In genomic region chr17:47279062-47279801, GRCh38 we compare ENCODE assay signal across 8 cellular contexts. TPM values are rescaled to one million over a fixed set of nuclear protein-coding genes. Genes with fewer than 3 reads are reported as not detected.
DNase-seq lines count a peak whose midpoint lies in the region; ATAC-seq, FAIRE-seq and TF ChIP-seq lines count a peak whose summit lies in the region.

No MANE protein-coding gene starts in this region.

- no peaks in the 10 kb centered on the region for H3K9me3 ChIP-seq in ectodermal cell (ENCODE audit: control insufficient read depth, low read length)
- no peaks in the 10 kb centered on the region for H3K9me3 ChIP-seq in muscle layer of colon (ENCODE audit: low read length)

- peaks cover 3% of the 10 kb centered on the region for H3K27me3 Mint-ChIP-seq in progenitor cell of endocrine pancreas

- no peaks in the 10 kb centered on the region for H3K36me3 Mint-ChIP-seq in progenitor cell of endocrine pancreas (ENCODE audit: insufficient read depth)

- H3K4me1 Mint-ChIP-seq in progenitor cell of endocrine pancreas (ENCODE audit: low read depth) = peaks cover 14% of the 10 kb centered on the region

- peak overlapping the region; percentile 19 for H3K4me3 ChIP-seq in NB4 (ENCODE audit: low read depth, low read length)
- H3K4me3 ChIP-seq in ectodermal cell (ENCODE audit: insufficient read depth, low read depth, low read length) = no peak overlapping the region
- no peak overlapping the region for H3K4me3 ChIP-seq in muscle layer of colon (ENCODE audit: low read depth in 1 of 2, low read length in 2 of 2)

- TF ChIP-seq POLR2A in H54 (IDR thresholded peaks at IDR 0.05; ENCODE audit: low read depth, low read length) (no peak), NB4 (IDR thresholded peaks at IDR 0.05; ENCODE audit: extremely low read depth, insufficient read length) (no peak)

- H3K9me3 Mint-ChIP-seq in progenitor cell of endocrine pancreas (ENCODE audit: low read depth) = no peaks in the 10 kb centered on the region

- WGBS in ectodermal cell, 2 experiments = 82 to 85% methylated on average over 10 of the region's 10 CpGs

- no peak for TF ChIP-seq CTCF in NB4 (IDR thresholded peaks at IDR 0.05; ENCODE audit: low read depth, low read length)
- no peak for TF ChIP-seq CTCF in progenitor cell of endocrine pancreas (IDR thresholded peaks at IDR 0.05; ENCODE audit: unreplicated experiment)

- H3K9ac ChIP-seq in muscle layer of colon (ENCODE audit: low read length) = peak overlapping the region; percentile 5

- no peak for ATAC-seq in GM19023 (IDR thresholded peaks at IDR 0.05; ENCODE audit: unreplicated experiment)

- H3K27me3 ChIP-seq in ectodermal cell (ENCODE audit: control insufficient read depth, insufficient read depth, low read length, poor library complexity, severe bottlenecking) (no peaks in the 10 kb centered on the region), muscle layer of colon (ENCODE audit: control insufficient read depth in 1 of 2, insufficient read depth in 2 of 2, low read length in 2 of 2) (no peaks in the 10 kb centered on the region)

- no peak overlapping the region for H3K4me3 Mint-ChIP-seq in progenitor cell of endocrine pancreas (ENCODE audit: low read depth)

- H3K36me3 ChIP-seq in ectodermal cell (ENCODE audit: control insufficient read depth, insufficient read depth, low read length) = no peaks in the 10 kb centered on the region
- H3K36me3 ChIP-seq in muscle layer of colon (ENCODE audit: insufficient read depth, low read length) = peaks cover 13% of the 10 kb centered on the region

- FAIRE-seq in H54 (lab: Jason Lieb, UNC) = peak; percentile 79

- H3K27ac ChIP-seq in ectodermal cell (ENCODE audit: insufficient read depth, low read depth, low read length, poor library complexity, severe bottlenecking) (peak overlapping the region; percentile 83), muscle layer of colon (ENCODE audit: low read depth, low read length) (peak overlapping the region; percentile 91)

- peak; percentile 98 for DNase-seq in ELR (ENCODE audit: low read depth)
- peak; percentile 81 for DNase-seq in H54 (ENCODE audit: insufficient read length, low spot score)
- DNase-seq in NB4 (ENCODE audit: low read depth) = peak; percentile 84
- no peak for DNase-seq in progenitor cell of endocrine pancreas (ENCODE audit: low spot score, unreplicated experiment)
- no peak for DNase-seq in NCI-H1417 treated with DMSO at 0.1 percent for 48 hours (lab: John Stamatoyannopoulos, UW)

- no peak overlapping the region for H3K27ac Mint-ChIP-seq in progenitor cell of endocrine pancreas

- peaks cover 30% of the 10 kb centered on the region for H3K4me1 ChIP-seq in ectodermal cell (ENCODE audit: control insufficient read depth, insufficient read depth, low read length)
- H3K4me1 ChIP-seq in muscle layer of colon (ENCODE audit: insufficient read depth, low read length) = peaks cover 70% of the 10 kb centered on the region

RNA-seq across cellular contexts. Expression of gene ITGB3, which starts 25.6 kb away (rescaled TPM):
- polyA plus RNA-seq in ectodermal cell (2013, experiment 1 of 4) = 0.13 TPM
- polyA plus RNA-seq in ectodermal cell (2013, experiment 2 of 4) = not detected
- polyA plus RNA-seq in ectodermal cell (2013, experiment 3 of 4) = 0.27 TPM
- polyA plus RNA-seq in ectodermal cell (2013, experiment 4 of 4) = 0.32 TPM
- total RNA-seq in progenitor cell of endocrine pancreas = not detected in 2 replicates

RNA-seq across cellular contexts. Expression of gene EFCAB13, which starts 44.5 kb away (rescaled TPM):
- polyA plus RNA-seq in ectodermal cell (2013, experiment 1 of 4) = 2.5 TPM
- polyA plus RNA-seq in ectodermal cell (2013, experiment 2 of 4) = 1.7 TPM
- polyA plus RNA-seq in ectodermal cell (2013, experiment 3 of 4) = 1.4 TPM
- 1.6 TPM for polyA plus RNA-seq in ectodermal cell (2013, experiment 4 of 4)
- total RNA-seq in progenitor cell of endocrine pancreas = 5.2 and 5.8 TPM in 2 replicates

Comparison
In these comparisons a context has a peak if more than half of its experiments do, and no peak if none do; other contexts are left out.
1. DNase-seq: peak in ELR (single experiment), H54 (single experiment) and NB4 (single experiment); none in progenitor cell of endocrine pancreas (single experiment) and NCI-H1417 treated with DMSO at 0.1 percent for 48 hours (single experiment).